8 cellular contexts compared by ENCODE assay signal in the genomic region with DNA sequence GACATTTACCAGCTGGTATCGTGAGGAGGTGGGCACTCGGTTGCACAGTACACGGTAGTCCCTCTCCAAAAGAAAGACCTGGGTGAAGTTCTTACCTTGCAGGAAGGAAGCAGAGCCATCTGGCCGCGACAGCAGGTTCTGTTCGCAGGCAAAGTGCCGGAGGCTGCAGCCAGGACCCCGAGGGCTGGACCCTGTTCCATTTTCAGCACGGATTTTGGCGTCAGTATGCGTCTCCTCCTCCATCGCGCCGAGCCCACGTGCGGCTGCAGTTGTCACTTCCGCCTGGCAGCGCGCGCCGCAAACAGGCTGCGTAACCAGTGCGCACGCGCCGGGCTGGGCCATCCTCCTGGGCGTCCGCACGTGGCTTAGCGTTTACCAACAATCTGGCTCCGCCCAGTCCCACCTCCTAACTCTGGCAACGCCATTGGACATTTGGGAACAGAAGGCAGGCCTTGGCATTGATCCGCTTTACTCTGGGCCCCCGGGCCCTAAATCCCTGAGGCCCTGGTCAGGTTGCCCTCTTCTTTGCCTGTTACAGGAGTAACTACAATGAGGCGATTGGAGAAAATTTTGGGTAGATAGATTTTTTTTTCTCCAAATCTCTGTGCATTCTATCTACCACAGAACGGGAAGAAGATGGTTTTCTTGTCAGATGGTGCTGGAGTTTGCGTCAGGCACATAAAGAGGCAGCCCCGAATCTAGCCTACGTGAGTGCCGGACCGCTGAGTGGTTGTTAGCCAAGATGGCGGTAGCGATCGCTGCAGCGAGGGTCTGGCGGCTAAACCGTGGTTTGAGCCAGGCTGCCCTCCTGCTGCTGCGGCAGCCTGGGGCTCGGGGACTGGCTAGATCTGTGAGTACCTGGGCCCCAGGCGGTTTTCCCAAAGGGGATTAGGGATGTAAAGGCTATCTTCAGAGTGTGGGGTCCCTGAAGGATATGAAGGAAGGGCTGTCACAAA. TPM values are rescaled to one million over a fixed set of nuclear protein-coding genes. Genes with fewer than 3 reads are reported as not detected.
DNase-seq lines count a peak whose midpoint lies in the region; ATAC-seq, FAIRE-seq and TF ChIP-seq lines count a peak whose summit lies in the region.

Gene BCKDHA (plus strand): TSS at position 733 of the 956 bp plus-strand sequence. CDS start 10 bp downstream, at position 743.
Gene EXOSC5 (minus strand): TSS at position 274 of the 956 bp plus-strand sequence. CDS start 31 bp downstream, at position 243.

- FAIRE-seq in colon (lab: Jason Lieb, UNC) = peak; percentile 74

- DNase-seq in BE2C (peak; percentile 99), GM19240 (ENCODE audit: insufficient read length, low spot score) (peak; percentile 97), NCI-H526 (lab: John Stamatoyannopoulos, UW) (peak; percentile 99 to 100), kidney glomerular epithelial cell (lab: John Stamatoyannopoulos, UW) (peak; percentile 99)
- DNase-seq in activated CD4-positive, alpha-beta T cell treated with anti-CD3 and anti-CD28 coated beads for 48 hours = peak; percentile 99
- DNase-seq in stimulated activated CD4-positive, alpha-beta T cell treated with anti-CD3 and anti-CD28 coated beads, Interleukin-1b, Interleukin-23, amount 100 ng/mL, for 1 hour (ENCODE audit: low read depth in 2 of 2) = peak; percentile 93 to 99

- H3K36me3 ChIP-seq in BE2C = peaks cover 13% of the 10 kb centered on the region

- H3K9me3 ChIP-seq in BE2C = no peaks in the 10 kb centered on the region

- no peaks in the 10 kb centered on the region for H3K27me3 ChIP-seq in BE2C

- H3K4me3 ChIP-seq in BE2C (ENCODE audit: low read depth, low read length) = peak within 1 kb of the TSS; percentile 91

- no peak for TF ChIP-seq CTCF in BE2C (IDR thresholded peaks at IDR 0.05; ENCODE audit: low read depth, low read length)

- no peaks in the 10 kb centered on the region for H3K4me1 ChIP-seq in BE2C

- ATAC-seq in HG03460 (IDR thresholded peaks at IDR 0.05; ENCODE audit: unreplicated experiment) = peak; percentile 88

RNA-seq across cellular contexts. Expression of gene BCKDHA, which starts in this region (rescaled TPM):
- polyA plus RNA-seq in BE2C (2012; ENCODE audit: insufficient read depth, insufficient read length, low read depth) = 274 TPM

RNA-seq across cellular contexts. Expression of gene EXOSC5, which starts in this region (rescaled TPM):
- polyA plus RNA-seq in BE2C (2012; ENCODE audit: insufficient read depth, insufficient read length, low read depth) = 398 TPM

Comparison
In these comparisons a context has a peak if more than half of its experiments do, and no peak if none do; other contexts are left out.
1. Peak in every context shown above with its lines: DNase-seq, ATAC-seq and H3K4me3 ChIP-seq.